In genomic region chr5:143322178-143322577, GRCh38 we compare ENCODE assay signal across 23 cellular contexts.
A peak's percentile ranks its signal among the peaks of the same experiment; 100 is the strongest.
DNase-seq lines count a peak whose midpoint lies in the region; ATAC-seq and TF ChIP-seq lines count a peak whose summit lies in the region.
"Had no signal": no experiment of that assay in that cellular context is flagged by ENCODE, and none has a peak within 500 bp of the region (broad histone marks: within the 10 kb centered on the region; RNA-seq: fewer than 3 reads in every experiment).

No MANE protein-coding gene starts in this region.

- peaks cover 24% of the 10 kb centered on the region; the same call in 1 of the 2 replicates for H4K20me1 ChIP-seq in GM23248 (ENCODE audit: insufficient read depth)

- intact Hi-C loops in activated T-helper 1 cell treated with anti-CD3 and anti-CD28 coated beads, Interleukin-12 subunit alpha, Interleukin-12 subunit beta, Interleukin-2, Interleukin-4 antibody, amounts not matched to agents 30 ng/mL and 10 ng/mL and 1 ng/mL, durations not matched to agents 14 hours and 24 hours and 36 hours (cut with micrococcal nuclease), result no loop called here

- peaks cover 48% of the 10 kb centered on the region for H3K4me1 ChIP-seq in GM23248 (ENCODE audit: insufficient read depth)
- H3K4me1 ChIP-seq in neutrophil (ENCODE audit: control insufficient read depth in 1 of 2, insufficient read depth in 1 of 2, low read depth in 1 of 2, low read length in 1 of 2), result peaks cover 9 to 12% of the 10 kb centered on the region in 2 experiments
- H3K4me1 ChIP-seq: SJCRH30 had no signal

- WGBS in GM23248 (ENCODE audit: low coverage in 1 of 2, low lambda C conversion rate in 2 of 2, missing lambda C conversion rate in 2 of 2), 2 experiments, result 100% methylated on average over 1 of the region's 1 CpG

- no peaks in the 10 kb centered on the region for H3K9me3 Mint-ChIP-seq in effector memory CD8-positive, alpha-beta T cell
- H3K9me3 Mint-ChIP-seq in activated T-helper 1 cell treated with anti-CD3 and anti-CD28 coated beads, Interleukin-12 subunit alpha, Interleukin-12 subunit beta, Interleukin-2, Interleukin-4 antibody, amounts not matched to agents 30 ng/mL and 10 ng/mL and 1 ng/mL, durations not matched to agents 14 hours and 24 hours and 36 hours, result no peaks in the 10 kb centered on the region
- H3K9me3 Mint-ChIP-seq: CD8-positive, alpha-beta T cell had no signal

- peak; percentile 19 for ATAC-seq in effector memory CD8-positive, alpha-beta T cell (replicated peaks)
- no peak for ATAC-seq in GM21786 (IDR thresholded peaks at IDR 0.05; ENCODE audit: unreplicated experiment)
- ATAC-seq: A549; CD8-positive, alpha-beta T cell; Right ventricle myocardium inferior had no signal

- no peak overlapping the region for H3K4me3 ChIP-seq in GM23248
- no peak overlapping the region for H3K4me3 ChIP-seq in neutrophil (ENCODE audit: low read depth in 1 of 2, low read length in 1 of 2)
- H3K4me3 ChIP-seq: A549; BLaER1 treated with 17β-estradiol and CSF1 and Interleukin-3, amounts not matched to agents 10 nM and 100 nM; MG63; PC-9; SJCRH30 had no signal

- H3K36me3 Mint-ChIP-seq in effector memory CD8-positive, alpha-beta T cell (ENCODE audit: insufficient read depth), result no peaks in the 10 kb centered on the region
- peaks cover 24% of the 10 kb centered on the region for H3K36me3 Mint-ChIP-seq in activated T-helper 1 cell treated with anti-CD3 and anti-CD28 coated beads, Interleukin-12 subunit alpha, Interleukin-12 subunit beta, Interleukin-2, Interleukin-4 antibody, amounts not matched to agents 30 ng/mL and 10 ng/mL and 1 ng/mL, durations not matched to agents 14 hours and 24 hours and 36 hours (ENCODE audit: low read depth)

- no peak overlapping the region for H3K4me3 Mint-ChIP-seq in effector memory CD8-positive, alpha-beta T cell
- H3K4me3 Mint-ChIP-seq in activated T-helper 1 cell treated with anti-CD3 and anti-CD28 coated beads, Interleukin-12 subunit alpha, Interleukin-12 subunit beta, Interleukin-2, Interleukin-4 antibody, amounts not matched to agents 30 ng/mL and 10 ng/mL and 1 ng/mL, durations not matched to agents 14 hours and 24 hours and 36 hours, result no peak overlapping the region
- H3K4me3 Mint-ChIP-seq: CD8-positive, alpha-beta T cell had no signal

- H3K4me2 ChIP-seq in GM23248 (ENCODE audit: unreplicated experiment), result peak overlapping the region; percentile 21
- H3K4me2 ChIP-seq: BLaER1 treated with 17β-estradiol and CSF1 and Interleukin-3, amounts not matched to agents 10 nM and 100 nM; PC-9 had no signal

- peak overlapping the region in 1 of 2 donors; percentile 17 for H3K27ac Mint-ChIP-seq in effector memory CD8-positive, alpha-beta T cell
- no peak overlapping the region for H3K27ac Mint-ChIP-seq in activated T-helper 1 cell treated with anti-CD3 and anti-CD28 coated beads, Interleukin-12 subunit alpha, Interleukin-12 subunit beta, Interleukin-2, Interleukin-4 antibody, amounts not matched to agents 30 ng/mL and 10 ng/mL and 1 ng/mL, durations not matched to agents 14 hours and 24 hours and 36 hours

- H3K79me2 ChIP-seq in GM23248 (ENCODE audit: insufficient read depth), result peaks cover 100% of the 10 kb centered on the region

- TF ChIP-seq CTCF in neutrophil (IDR thresholded peaks at IDR 0.05), result no peak

- H3K9me3 ChIP-seq in GM23248 (ENCODE audit: low read depth), result no peaks in the 10 kb centered on the region
- H3K9me3 ChIP-seq in neutrophil, result no peaks in the 10 kb centered on the region
- H3K9me3 ChIP-seq: A549, Caco-2, MG63 had no signal

- H3K36me3 ChIP-seq in GM23248 (ENCODE audit: low read depth), result no peaks in the 10 kb centered on the region
- H3K36me3 ChIP-seq in neutrophil, result no peaks in the 10 kb centered on the region
- H3K36me3 ChIP-seq: SJCRH30 had no signal

- H3K27me3 Mint-ChIP-seq in effector memory CD8-positive, alpha-beta T cell, result no peaks in the 10 kb centered on the region
- H3K27me3 Mint-ChIP-seq in activated T-helper 1 cell treated with anti-CD3 and anti-CD28 coated beads, Interleukin-12 subunit alpha, Interleukin-12 subunit beta, Interleukin-2, Interleukin-4 antibody, amounts not matched to agents 30 ng/mL and 10 ng/mL and 1 ng/mL, durations not matched to agents 14 hours and 24 hours and 36 hours (ENCODE audit: insufficient read depth), result no peaks in the 10 kb centered on the region

- H3K4me1 Mint-ChIP-seq in effector memory CD8-positive, alpha-beta T cell (ENCODE audit: low read depth in 2 of 2), result peaks cover 37 to 68% of the 10 kb centered on the region in 2 donors
- H3K4me1 Mint-ChIP-seq in activated T-helper 1 cell treated with anti-CD3 and anti-CD28 coated beads, Interleukin-12 subunit alpha, Interleukin-12 subunit beta, Interleukin-2, Interleukin-4 antibody, amounts not matched to agents 30 ng/mL and 10 ng/mL and 1 ng/mL, durations not matched to agents 14 hours and 24 hours and 36 hours (ENCODE audit: low read depth), result peaks cover 37% of the 10 kb centered on the region

- H2AFZ ChIP-seq in GM23248, result no peak overlapping the region
- H2AFZ ChIP-seq: PC-9 had no signal

- POLR2A ChIA-PET in HEK293T (lab: Yijun Ruan, JAX), result no interaction called here

- no peak overlapping the region for H3K9ac ChIP-seq in GM23248
- H3K9ac ChIP-seq: BLaER1 treated with 17β-estradiol and CSF1 and Interleukin-3, amounts not matched to agents 10 nM and 100 nM had no signal

- H3F3A ChIP-seq in GM23248 (ENCODE audit: insufficient read depth), result peaks cover 43% of the 10 kb centered on the region

- CTCF ChIA-PET in HEK293T (lab: Yijun Ruan, JAX), result interaction anchor here (0.6 kb wide), 1 partner anchor 274 kb away, joined by 3 read pairs; no protein-coding TSS in a partner anchor

- DNase-seq in GM23248 (no peak), HCEC 1CT (no peak), HEK293T (ENCODE audit: extremely low spot score) (no peak)
- no peak for DNase-seq in effector memory CD8-positive, alpha-beta T cell
- DNase-seq in activated T-helper 1 cell treated with anti-CD3 and anti-CD28 coated beads, Interleukin-12 subunit alpha, Interleukin-12 subunit beta, Interleukin-2, Interleukin-4 antibody, amounts not matched to agents 30 ng/mL and 10 ng/mL and 1 ng/mL, durations not matched to agents 14 hours and 24 hours and 36 hours (ENCODE audit: low spot score), result no peak
- DNase-seq: AML-193; Caco-2; CD8-positive, alpha-beta T cell; KBM-7; MG63; NCI-H1105 treated with DMSO at 0.1 percent for 48 hours; NCI-H146; NCI-H2029; NCI-H446 treated with DMSO at 0.1 percent for 48 hours; NCI-H526; NCI-H82; PC-9; SJCRH30 had no signal

- in situ Hi-C loops in GM23248 (cut with MboI), result no loop called here

- H3K27me3 ChIP-seq in GM23248 (replicated peaks; ENCODE audit: insufficient read depth), result no peaks in the 10 kb centered on the region
- H3K27me3 ChIP-seq in neutrophil, result no peaks in the 10 kb centered on the region
- H3K27me3 ChIP-seq: BLaER1 treated with 17β-estradiol and CSF1 and Interleukin-3, amounts not matched to agents 10 nM and 100 nM; MG63; SJCRH30 had no signal

- no peaks in the 10 kb centered on the region for H3K9me2 ChIP-seq in GM23248 (ENCODE audit: insufficient read depth)

- H3K27ac ChIP-seq in GM23248 (peak overlapping the region; percentile 31; the same call in 1 of the 2 replicates), neutrophil (peak overlapping the region; percentile 60)
- H3K27ac ChIP-seq: PC-9, SJCRH30 had no signal

TF ChIP-seq in HEK293T, 16 proteins besides CTCF, POLR2A, EP300 and RAD21:
- no peak for TF ChIP-seq BHLHE40 (IDR thresholded peaks at IDR 0.05; ENCODE audit: borderline replicate concordance)
